In the genomic region with DNA sequence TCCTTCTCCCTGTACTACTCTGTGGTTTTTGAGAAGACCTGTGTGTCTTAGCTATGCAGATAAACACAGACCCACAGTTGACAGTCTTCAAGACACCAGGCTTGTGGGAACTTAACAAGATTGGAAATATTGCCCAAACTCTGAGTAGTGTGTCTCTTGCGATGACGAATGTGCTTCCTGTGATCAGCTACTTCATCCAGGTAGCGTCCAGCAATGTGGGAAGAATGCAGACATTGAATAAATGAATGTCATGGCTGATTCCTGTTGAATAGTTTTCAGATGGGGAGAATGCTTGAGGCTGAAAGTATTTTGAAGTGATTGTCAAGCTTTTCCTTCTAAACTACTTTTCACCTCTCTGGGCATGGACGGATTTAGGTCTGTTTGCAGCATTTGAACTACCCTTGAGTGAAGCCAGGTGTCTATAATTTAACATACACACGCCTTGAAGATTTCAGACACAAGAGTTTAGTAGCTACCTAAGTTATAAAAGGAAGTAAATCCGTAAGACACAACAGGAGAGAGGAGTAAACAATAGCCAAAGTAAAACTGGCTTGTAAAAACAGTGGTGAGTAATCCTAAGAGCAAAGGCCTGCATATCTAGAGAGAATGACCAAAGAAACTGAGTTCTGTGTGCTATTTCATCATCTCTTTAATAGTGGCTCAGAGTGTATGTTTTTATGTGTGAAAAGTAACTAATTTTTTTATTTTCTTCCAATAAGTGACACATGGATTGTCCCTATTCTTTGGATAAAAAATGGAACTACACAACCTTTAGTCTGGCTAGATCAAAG, we compare ENCODE assay signal across 1 cellular context.
TF ChIP-seq lines count a peak whose summit lies in the region.

No MANE protein-coding gene starts in this region.

TF ChIP-seq in H1, 55 proteins besides CTCF, POLR2A, EP300 and RAD21:
- TF ChIP-seq YY1 (IDR thresholded peaks at IDR 0.05; ENCODE audit: low read depth, low read length): no peak
- no peak for TF ChIP-seq MAX (IDR thresholded peaks at IDR 0.05)
- no peak for TF ChIP-seq SP4 (IDR thresholded peaks at IDR 0.05; ENCODE audit: low read length)
- no peak for TF ChIP-seq BRCA1 (IDR thresholded peaks at IDR 0.05; ENCODE audit: low read depth, low read length)
- no peak for TF ChIP-seq SIN3A (conservative IDR thresholded peaks at IDR 0.05 in 1 of 2, IDR thresholded peaks at IDR 0.05 in 1 of 2; ENCODE audit: low read depth in 1 of 2, low read length in 2 of 2)
- no peak for TF ChIP-seq SUZ12 (IDR thresholded peaks at IDR 0.05; ENCODE audit: low read length)
- no peak for TF ChIP-seq CTBP2 (IDR thresholded peaks at IDR 0.05; ENCODE audit: borderline replicate concordance, insufficient read depth, insufficient read length, low read length)
- TF ChIP-seq JUND (IDR thresholded peaks at IDR 0.05; ENCODE audit: low read length): no peak
- TF ChIP-seq SP2 (IDR thresholded peaks at IDR 0.05; ENCODE audit: low read length): no peak
- no peak for TF ChIP-seq CBX5 (IDR thresholded peaks at IDR 0.05; ENCODE audit: low read depth, low read length)
- TF ChIP-seq, protein P1, sequence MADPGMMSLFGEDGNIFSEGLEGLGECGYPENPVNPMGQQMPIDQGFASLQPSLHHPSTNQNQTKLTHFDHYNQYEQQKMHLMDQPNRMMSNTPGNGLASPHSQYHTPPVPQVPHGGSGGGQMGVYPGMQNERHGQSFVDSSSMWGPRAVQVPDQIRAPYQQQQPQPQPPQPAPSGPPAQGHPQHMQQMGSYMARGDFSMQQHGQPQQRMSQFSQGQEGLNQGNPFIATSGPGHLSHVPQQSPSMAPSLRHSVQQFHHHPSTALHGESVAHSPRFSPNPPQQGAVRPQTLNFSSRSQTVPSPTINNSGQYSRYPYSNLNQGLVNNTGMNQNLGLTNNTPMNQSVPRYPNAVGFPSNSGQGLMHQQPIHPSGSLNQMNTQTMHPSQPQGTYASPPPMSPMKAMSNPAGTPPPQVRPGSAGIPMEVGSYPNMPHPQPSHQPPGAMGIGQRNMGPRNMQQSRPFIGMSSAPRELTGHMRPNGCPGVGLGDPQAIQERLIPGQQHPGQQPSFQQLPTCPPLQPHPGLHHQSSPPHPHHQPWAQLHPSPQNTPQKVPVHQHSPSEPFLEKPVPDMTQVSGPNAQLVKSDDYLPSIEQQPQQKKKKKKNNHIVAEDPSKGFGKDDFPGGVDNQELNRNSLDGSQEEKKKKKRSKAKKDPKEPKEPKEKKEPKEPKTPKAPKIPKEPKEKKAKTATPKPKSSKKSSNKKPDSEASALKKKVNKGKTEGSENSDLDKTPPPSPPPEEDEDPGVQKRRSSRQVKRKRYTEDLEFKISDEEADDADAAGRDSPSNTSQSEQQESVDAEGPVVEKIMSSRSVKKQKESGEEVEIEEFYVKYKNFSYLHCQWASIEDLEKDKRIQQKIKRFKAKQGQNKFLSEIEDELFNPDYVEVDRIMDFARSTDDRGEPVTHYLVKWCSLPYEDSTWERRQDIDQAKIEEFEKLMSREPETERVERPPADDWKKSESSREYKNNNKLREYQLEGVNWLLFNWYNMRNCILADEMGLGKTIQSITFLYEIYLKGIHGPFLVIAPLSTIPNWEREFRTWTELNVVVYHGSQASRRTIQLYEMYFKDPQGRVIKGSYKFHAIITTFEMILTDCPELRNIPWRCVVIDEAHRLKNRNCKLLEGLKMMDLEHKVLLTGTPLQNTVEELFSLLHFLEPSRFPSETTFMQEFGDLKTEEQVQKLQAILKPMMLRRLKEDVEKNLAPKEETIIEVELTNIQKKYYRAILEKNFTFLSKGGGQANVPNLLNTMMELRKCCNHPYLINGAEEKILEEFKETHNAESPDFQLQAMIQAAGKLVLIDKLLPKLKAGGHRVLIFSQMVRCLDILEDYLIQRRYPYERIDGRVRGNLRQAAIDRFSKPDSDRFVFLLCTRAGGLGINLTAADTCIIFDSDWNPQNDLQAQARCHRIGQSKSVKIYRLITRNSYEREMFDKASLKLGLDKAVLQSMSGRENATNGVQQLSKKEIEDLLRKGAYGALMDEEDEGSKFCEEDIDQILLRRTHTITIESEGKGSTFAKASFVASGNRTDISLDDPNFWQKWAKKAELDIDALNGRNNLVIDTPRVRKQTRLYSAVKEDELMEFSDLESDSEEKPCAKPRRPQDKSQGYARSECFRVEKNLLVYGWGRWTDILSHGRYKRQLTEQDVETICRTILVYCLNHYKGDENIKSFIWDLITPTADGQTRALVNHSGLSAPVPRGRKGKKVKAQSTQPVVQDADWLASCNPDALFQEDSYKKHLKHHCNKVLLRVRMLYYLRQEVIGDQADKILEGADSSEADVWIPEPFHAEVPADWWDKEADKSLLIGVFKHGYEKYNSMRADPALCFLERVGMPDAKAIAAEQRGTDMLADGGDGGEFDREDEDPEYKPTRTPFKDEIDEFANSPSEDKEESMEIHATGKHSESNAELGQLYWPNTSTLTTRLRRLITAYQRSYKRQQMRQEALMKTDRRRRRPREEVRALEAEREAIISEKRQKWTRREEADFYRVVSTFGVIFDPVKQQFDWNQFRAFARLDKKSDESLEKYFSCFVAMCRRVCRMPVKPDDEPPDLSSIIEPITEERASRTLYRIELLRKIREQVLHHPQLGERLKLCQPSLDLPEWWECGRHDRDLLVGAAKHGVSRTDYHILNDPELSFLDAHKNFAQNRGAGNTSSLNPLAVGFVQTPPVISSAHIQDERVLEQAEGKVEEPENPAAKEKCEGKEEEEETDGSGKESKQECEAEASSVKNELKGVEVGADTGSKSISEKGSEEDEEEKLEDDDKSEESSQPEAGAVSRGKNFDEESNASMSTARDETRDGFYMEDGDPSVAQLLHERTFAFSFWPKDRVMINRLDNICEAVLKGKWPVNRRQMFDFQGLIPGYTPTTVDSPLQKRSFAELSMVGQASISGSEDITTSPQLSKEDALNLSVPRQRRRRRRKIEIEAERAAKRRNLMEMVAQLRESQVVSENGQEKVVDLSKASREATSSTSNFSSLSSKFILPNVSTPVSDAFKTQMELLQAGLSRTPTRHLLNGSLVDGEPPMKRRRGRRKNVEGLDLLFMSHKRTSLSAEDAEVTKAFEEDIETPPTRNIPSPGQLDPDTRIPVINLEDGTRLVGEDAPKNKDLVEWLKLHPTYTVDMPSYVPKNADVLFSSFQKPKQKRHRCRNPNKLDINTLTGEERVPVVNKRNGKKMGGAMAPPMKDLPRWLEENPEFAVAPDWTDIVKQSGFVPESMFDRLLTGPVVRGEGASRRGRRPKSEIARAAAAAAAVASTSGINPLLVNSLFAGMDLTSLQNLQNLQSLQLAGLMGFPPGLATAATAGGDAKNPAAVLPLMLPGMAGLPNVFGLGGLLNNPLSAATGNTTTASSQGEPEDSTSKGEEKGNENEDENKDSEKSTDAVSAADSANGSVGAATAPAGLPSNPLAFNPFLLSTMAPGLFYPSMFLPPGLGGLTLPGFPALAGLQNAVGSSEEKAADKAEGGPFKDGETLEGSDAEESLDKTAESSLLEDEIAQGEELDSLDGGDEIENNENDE (IDR thresholded peaks at IDR 0.05; ENCODE audit: insufficient replicate concordance, low read length): no peak
- TF ChIP-seq ATF3 (IDR thresholded peaks at IDR 0.05; ENCODE audit: insufficient read depth, low read depth, low read length): no peak
- TF ChIP-seq NANOG (IDR thresholded peaks at IDR 0.05; ENCODE audit: insufficient read depth, low read depth, low read length, poor library complexity, severe bottlenecking): no peak
- no peak for TF ChIP-seq ZNF274 (IDR thresholded peaks at IDR 0.05; ENCODE audit: borderline replicate concordance, extremely low read depth, low read length)
